In genomic region chr6:128005009-128005408, GRCh38 we compare ENCODE assay signal across 28 cellular contexts.
DNase-seq lines count a peak whose midpoint lies in the region; ATAC-seq, FAIRE-seq and TF ChIP-seq lines count a peak whose summit lies in the region.
"Had no signal": no experiment of that assay in that cellular context is flagged by ENCODE, and none has a peak within 500 bp of the region (broad histone marks: within the 10 kb centered on the region; RNA-seq: fewer than 3 reads in every experiment).

No MANE protein-coding gene starts in this region.

- H3K79me2 ChIP-seq in HepG2 (ENCODE audit: insufficient read depth, low read length), result no peaks in the 10 kb centered on the region

- WGBS in liver, result 45% methylated on average over 5 of the region's 5 CpGs
- WGBS in HepG2 (ENCODE audit: low lambda C conversion rate), result 96% methylated on average over 5 of the region's 5 CpGs

- no peaks in the 10 kb centered on the region for H3K9me3 ChIP-seq in liver (ENCODE audit: control insufficient read depth in 4 of 4, low read length in 3 of 4)
- H3K9me3 ChIP-seq in HepG2 (ENCODE audit: low read length), result no peaks in the 10 kb centered on the region
- H3K9me3 ChIP-seq: colonic mucosa, uterus had no signal

- no peak for FAIRE-seq in HepG2 (lab: Jason Lieb, UNC)
- FAIRE-seq: endometrium, frontal cortex, TTC549 had no signal

- TF ChIP-seq POLR2A in HepG2 (IDR thresholded peaks at IDR 0.05; ENCODE audit: insufficient read depth in 1 of 2, low read depth in 2 of 2, low read length in 2 of 2), result no peak

- in situ Hi-C loops in HepG2 (cut with HindIII; ENCODE audit: extremely low pct_ligation_motif_present, low pct_unique_long_range_greater_than_20kb), result no loop called here
- in situ Hi-C loops in KBM-7 (cut with MboI; ENCODE audit: low pct_unique_long_range_greater_than_20kb, low sequenced_read_pairs), result no loop called here

- no peak for TF ChIP-seq CTCF in liver (IDR thresholded peaks at IDR 0.05; ENCODE audit: low read depth, low read length, missing input control)
- TF ChIP-seq CTCF in HepG2 (CRISPR knock-in tag; IDR thresholded peaks at IDR 0.05), result no peak
- TF ChIP-seq CTCF in foreskin keratinocyte (conservative IDR thresholded peaks at IDR 0.05), result no peak

- ATAC-seq in HepG2 (no peak), foreskin keratinocyte (peak; percentile 66), HG03442 (IDR thresholded peaks at IDR 0.05; ENCODE audit: unreplicated experiment) (no peak)
- peak; percentile 44 for ATAC-seq in activated T-helper 17 cell treated with anti-CD3 and anti-CD28 coated beads, Interleukin-2, amount 50 U/mL, for 72 hours (replicated peaks)
- ATAC-seq: HCT116 had no signal

- H3K36me3 ChIP-seq in liver (ENCODE audit: control insufficient read depth in 4 of 4, insufficient read depth in 3 of 4, low read depth in 1 of 4, low read length in 3 of 4) (peaks cover 0 to 8% (median 2%) of the 10 kb centered on the region in 4 donors), HepG2 (replicated peaks in 1 of 2; ENCODE audit: control insufficient read depth in 1 of 2, insufficient read depth in 2 of 2, low read length in 2 of 2) (peaks cover 3 to 11% of the 10 kb centered on the region in 2 experiments)
- H3K36me3 ChIP-seq: colonic mucosa, uterus had no signal

- no peaks in the 10 kb centered on the region for H3K27me3 Mint-ChIP-seq in activated T-helper 17 cell treated with anti-CD3 and anti-CD28 coated beads, Interleukin-2, amount 50 U/mL, for 72 hours
- H3K27me3 Mint-ChIP-seq in activated T-helper 2 cell treated with anti-CD3 and anti-CD28 coated beads, Interferon-gamma antibody, Interleukin-2, Interleukin-4, amounts not matched to agents 10 μg/mL and 5 μg/mL and 100 μg/mL, durations not matched to agents 14 hours and 24 hours and 36 hours (ENCODE audit: low read depth), result no peaks in the 10 kb centered on the region

- no peak for DNase-seq in HepG2 (ENCODE audit: low spot score)
- DNase-seq in foreskin keratinocyte, result peak; percentile 13 to 30
- DNase-seq in KBM-7, result no peak
- DNase-seq in AG08396 (ENCODE audit: low spot score), result no peak
- DNase-seq in activated T-helper 2 cell treated with anti-CD3 and anti-CD28 coated beads, Interferon-gamma antibody, Interleukin-2, Interleukin-4, amounts not matched to agents 10 μg/mL and 5 μg/mL and 100 μg/mL, durations not matched to agents 14 hours and 24 hours and 36 hours (ENCODE audit: low spot score), result no peak
- DNase-seq: ACHN; activated CD4-positive, alpha-beta T cell treated with anti-CD3 and anti-CD28 coated beads for 48 hours; activated CD8-positive, alpha-beta memory T cell treated with anti-CD3 and anti-CD28 coated beads, Interleukin-2, amount 50 U/mL, for 4 hours; activated effector memory CD4-positive, alpha-beta T cell treated with anti-CD3 and anti-CD28 coated beads, Interleukin-2, amount 50 U/mL, for 16 hours; anterior cingulate cortex; colonic mucosa; DMS 273 treated with DMSO at 0.1 percent for 48 hours; KG1; kidney glomerular epithelial cell; NCI-H1105; NCI-H2081 treated with DMSO at 0.1 percent for 48 hours; NCI-H510A; uterus had no signal

- no peaks in the 10 kb centered on the region for H3K36me3 Mint-ChIP-seq in activated T-helper 17 cell treated with anti-CD3 and anti-CD28 coated beads, Interleukin-2, amount 50 U/mL, for 72 hours (ENCODE audit: low read depth)
- no peaks in the 10 kb centered on the region for H3K36me3 Mint-ChIP-seq in activated T-helper 2 cell treated with anti-CD3 and anti-CD28 coated beads, Interferon-gamma antibody, Interleukin-2, Interleukin-4, amounts not matched to agents 10 μg/mL and 5 μg/mL and 100 μg/mL, durations not matched to agents 14 hours and 24 hours and 36 hours (ENCODE audit: low read depth)

- no peak overlapping the region for H3K27ac ChIP-seq in liver (ENCODE audit: low read depth in 1 of 2, low read length in 2 of 2)
- H3K27ac ChIP-seq in HepG2 (ENCODE audit: extremely low read length, insufficient read depth, low read length), result no peak overlapping the region
- no peak overlapping the region for H3K27ac ChIP-seq in foreskin keratinocyte
- H3K27ac ChIP-seq: C4-2B, colonic mucosa, skin epidermis, uterus had no signal

- no peaks in the 10 kb centered on the region for H3K4me1 Mint-ChIP-seq in activated T-helper 17 cell treated with anti-CD3 and anti-CD28 coated beads, Interleukin-2, amount 50 U/mL, for 72 hours
- peaks cover 2% of the 10 kb centered on the region for H3K4me1 Mint-ChIP-seq in activated T-helper 2 cell treated with anti-CD3 and anti-CD28 coated beads, Interferon-gamma antibody, Interleukin-2, Interleukin-4, amounts not matched to agents 10 μg/mL and 5 μg/mL and 100 μg/mL, durations not matched to agents 14 hours and 24 hours and 36 hours (ENCODE audit: low read depth)
- H3K4me1 Mint-ChIP-seq: mesothelial cell of epicardium had no signal

- TF ChIP-seq RAD21 in liver (IDR thresholded peaks at IDR 0.05) (peak; percentile 27), HepG2 (CRISPR knock-in tag; IDR thresholded peaks at IDR 0.05) (no peak)

- intact Hi-C loops in HepG2 (cut with micrococcal nuclease; ENCODE audit: unreplicated experiment), result loop anchor here (5.0 to 10.0 kb wide), 2 partner anchors 57 to 510 kb away; no protein-coding TSS in a partner anchor
- intact Hi-C loops in activated T-helper 2 cell treated with anti-CD3 and anti-CD28 coated beads, Interferon-gamma antibody, Interleukin-2, Interleukin-4, amounts not matched to agents 10 μg/mL and 5 μg/mL and 100 μg/mL, durations not matched to agents 14 hours and 24 hours and 36 hours (cut with micrococcal nuclease), result no loop called here

- CTCF ChIA-PET in HepG2 (lab: Yijun Ruan, JAX; ENCODE audit: low intra/inter-chr PET ratio, low total read pairs), result no interaction called here

- no peak overlapping the region for H2AFZ ChIP-seq in HepG2 (ENCODE audit: low read length)

- POLR2A ChIA-PET in HepG2 (lab: Yijun Ruan, JAX), result no interaction called here

- no peak for TF ChIP-seq EP300 in HepG2 (IDR thresholded peaks at IDR 0.05; ENCODE audit: low read depth in 2 of 2, low read length in 2 of 2)
- TF ChIP-seq EP300 in HepG2 (CRISPR knock-in tag; IDR thresholded peaks at IDR 0.05; ENCODE audit: borderline replicate concordance), result no peak

- peaks cover 2 to 13% (median 8%) of the 10 kb centered on the region in 4 donors for H3K4me1 ChIP-seq in liver (ENCODE audit: control insufficient read depth in 4 of 4, insufficient read depth in 4 of 4, low read length in 3 of 4)
- peaks cover 21% of the 10 kb centered on the region for H3K4me1 ChIP-seq in HepG2 (ENCODE audit: insufficient read depth, low read length)
- no peaks in the 10 kb centered on the region for H3K4me1 ChIP-seq in foreskin keratinocyte
- H3K4me1 ChIP-seq: colonic mucosa, uterus had no signal

- no TSS peak for BruUV-seq in HepG2 (replicated peaks; lab: Mats Ljungman, UMichigan)

- H3K4me3 ChIP-seq in liver (ENCODE audit: low read depth in 1 of 3, low read length in 3 of 3), result no peak overlapping the region
- H3K4me3 ChIP-seq in HepG2 (replicated peaks in 1 of 3; ENCODE audit: insufficient read depth in 1 of 3, low read depth in 2 of 3, low read length in 3 of 3), result no peak overlapping the region
- H3K4me3 ChIP-seq: colonic mucosa, skin epidermis, uterus had no signal

- H3K9ac ChIP-seq in liver (ENCODE audit: low read depth in 1 of 2, low read length in 2 of 2) (no peak overlapping the region), HepG2 (ENCODE audit: insufficient read depth, low read depth, low read length) (no peak overlapping the region)

- H3K27me3 ChIP-seq in liver (ENCODE audit: control insufficient read depth in 4 of 4, insufficient read depth in 4 of 4, low read length in 3 of 4), result no peaks in the 10 kb centered on the region
- H3K27me3 ChIP-seq in HepG2 (ENCODE audit: control insufficient read depth in 1 of 2, insufficient read depth in 2 of 2, low read length in 2 of 2), result no peaks in the 10 kb centered on the region
- no peaks in the 10 kb centered on the region for H3K27me3 ChIP-seq in foreskin keratinocyte
- H3K27me3 ChIP-seq: colonic mucosa, uterus had no signal

- H3K9me3 Mint-ChIP-seq in activated T-helper 17 cell treated with anti-CD3 and anti-CD28 coated beads, Interleukin-2, amount 50 U/mL, for 72 hours, result no peaks in the 10 kb centered on the region
- H3K9me3 Mint-ChIP-seq in activated T-helper 2 cell treated with anti-CD3 and anti-CD28 coated beads, Interferon-gamma antibody, Interleukin-2, Interleukin-4, amounts not matched to agents 10 μg/mL and 5 μg/mL and 100 μg/mL, durations not matched to agents 14 hours and 24 hours and 36 hours, result no peaks in the 10 kb centered on the region
- H3K9me3 Mint-ChIP-seq: mesothelial cell of epicardium had no signal

- no peak overlapping the region for H3K27ac Mint-ChIP-seq in activated T-helper 17 cell treated with anti-CD3 and anti-CD28 coated beads, Interleukin-2, amount 50 U/mL, for 72 hours
- H3K27ac Mint-ChIP-seq in activated T-helper 2 cell treated with anti-CD3 and anti-CD28 coated beads, Interferon-gamma antibody, Interleukin-2, Interleukin-4, amounts not matched to agents 10 μg/mL and 5 μg/mL and 100 μg/mL, durations not matched to agents 14 hours and 24 hours and 36 hours, result no peak overlapping the region
- H3K27ac Mint-ChIP-seq: mesothelial cell of epicardium had no signal

- H3K4me2 ChIP-seq in HepG2 (ENCODE audit: low read depth, low read length), result no peak overlapping the region

- no peak overlapping the region for H3K4me3 Mint-ChIP-seq in activated T-helper 17 cell treated with anti-CD3 and anti-CD28 coated beads, Interleukin-2, amount 50 U/mL, for 72 hours
- no peak overlapping the region for H3K4me3 Mint-ChIP-seq in activated T-helper 2 cell treated with anti-CD3 and anti-CD28 coated beads, Interferon-gamma antibody, Interleukin-2, Interleukin-4, amounts not matched to agents 10 μg/mL and 5 μg/mL and 100 μg/mL, durations not matched to agents 14 hours and 24 hours and 36 hours (ENCODE audit: low read depth)
- H3K4me3 Mint-ChIP-seq: mesothelial cell of epicardium had no signal

- no peaks in the 10 kb centered on the region for H4K20me1 ChIP-seq in HepG2 (ENCODE audit: insufficient read depth, low read length)

TF ChIP-seq in HepG2, 621 proteins besides CTCF, POLR2A, EP300 and RAD21:
- TF ChIP-seq NR3C1 (CRISPR knock-in tag; IDR thresholded peaks at IDR 0.05) (no peak), MBD4 (IDR thresholded peaks at IDR 0.05; ENCODE audit: borderline replicate concordance, low read length) (no peak)
TF ChIP-seq in HepG2: peak in this region for 0.

Comparison
In these comparisons a context has a peak if more than half of its experiments do, and no peak if none do; other contexts are left out.
1. ATAC-seq: peak in activated T-helper 17 cell treated with anti-CD3 and anti-CD28 coated beads, Interleukin-2, amount 50 U/mL, for 72 hours (single experiment) and foreskin keratinocyte (single experiment); none in HepG2 (single experiment) and HG03442 (single experiment).
2. DNase-seq: peak in foreskin keratinocyte (2 of 2); none in HepG2 (single experiment), KBM-7 (single experiment), AG08396 (single experiment) and activated T-helper 2 cell treated with anti-CD3 and anti-CD28 coated beads, Interferon-gamma antibody, Interleukin-2, Interleukin-4, amounts not matched to agents 10 μg/mL and 5 μg/mL and 100 μg/mL, durations not matched to agents 14 hours and 24 hours and 36 hours (single experiment).